In genomic region chr22:22460635-22461034, GRCh38 we compare ENCODE assay signal across 14 cellular contexts. TPM values are rescaled to one million over a fixed set of nuclear protein-coding genes. Genes with fewer than 3 reads are reported as not detected.
DNase-seq lines count a peak whose midpoint lies in the region; ATAC-seq and TF ChIP-seq lines count a peak whose summit lies in the region.
"Had no signal": no experiment of that assay in that cellular context is flagged by ENCODE, and none has a peak within 500 bp of the region (broad histone marks: within the 10 kb centered on the region; RNA-seq: fewer than 3 reads in every experiment).

No MANE protein-coding gene starts in this region.

- H3K27ac ChIP-seq in SK-N-SH (ENCODE audit: low read depth in 2 of 2, low read length in 1 of 2) (no peak overlapping the region), transverse colon (no peak overlapping the region)
- H3K27ac ChIP-seq: BLaER1 treated with 17β-estradiol and CSF1 and Interleukin-3, amounts not matched to agents 10 nM and 100 nM; SJCRH30 had no signal

- H3K27ac Mint-ChIP-seq in endothelial cell (ENCODE audit: unreplicated experiment): no peak overlapping the region

- no peak overlapping the region for H3K4me3 ChIP-seq in SK-N-SH (ENCODE audit: low read depth in 2 of 2, low read length in 1 of 2)
- H3K4me3 ChIP-seq in transverse colon: no peak overlapping the region
- H3K4me3 ChIP-seq: SJCRH30 had no signal

- H3K36me3 ChIP-seq in SK-N-SH (replicated peaks in 1 of 2; ENCODE audit: control insufficient read depth in 1 of 2, insufficient read depth in 2 of 2, low read length in 1 of 2) (no peaks in the 10 kb centered on the region), transverse colon (no peaks in the 10 kb centered on the region)
- H3K36me3 ChIP-seq: SJCRH30 had no signal

- H3F3A ChIP-seq in SK-N-SH (replicated peaks; ENCODE audit: insufficient read depth): no peaks in the 10 kb centered on the region

- DNase-seq in SK-N-SH (peak; percentile 10), MV-4-11 (lab: John Stamatoyannopoulos, UW) (peak; percentile 5), endothelial cell (ENCODE audit: low spot score) (no peak), transverse colon (no peak), activated gamma-delta T cell treated with Interleukin-2 at 50 U/mL for 16 hours (no peak), cerebellum (ENCODE audit: low spot score) (no peak), NCI-H2227 (lab: John Stamatoyannopoulos, UW; ENCODE audit: unreplicated experiment) (no peak)
- DNase-seq: activated CD8-positive, alpha-beta memory T cell treated with anti-CD3 and anti-CD28 coated beads, Interleukin-2, amount 50 U/mL, for 48 hours had no signal

- TF ChIP-seq EP300 in SK-N-SH (IDR thresholded peaks at IDR 0.05; ENCODE audit: borderline replicate concordance in 1 of 2, low read depth in 1 of 2, low read length in 1 of 2) (no peak), transverse colon (IDR thresholded peaks at IDR 0.05; ENCODE audit: low read depth) (no peak)

- no peaks in the 10 kb centered on the region for H4K20me1 ChIP-seq in SK-N-SH (ENCODE audit: insufficient read depth)
- H4K20me1 ChIP-seq: BLaER1 treated with 17β-estradiol and CSF1 and Interleukin-3, amounts not matched to agents 10 nM and 100 nM had no signal

- TF ChIP-seq CTCF in SK-N-SH (IDR thresholded peaks at IDR 0.05) (peak; percentile 49), endothelial cell (IDR thresholded peaks at IDR 0.05; ENCODE audit: unreplicated experiment) (peak; percentile 73), transverse colon (IDR thresholded peaks at IDR 0.05) (peak in 3 of 5 experiments; percentile 9 to 29 (median 23))

- H3K9me3 Mint-ChIP-seq in endothelial cell (ENCODE audit: unreplicated experiment): peaks cover 15% of the 10 kb centered on the region

- TF ChIP-seq POLR2A in transverse colon (IDR thresholded peaks at IDR 0.05): no peak

- H2AFZ ChIP-seq in SK-N-SH (ENCODE audit: low read depth): no peak overlapping the region

- intact Hi-C loops in transverse colon (cut with DNase I; ENCODE audit: low total_unique reads): no loop called here

- H3K79me2 ChIP-seq in SK-N-SH (ENCODE audit: insufficient read depth): no peaks in the 10 kb centered on the region

- no peaks in the 10 kb centered on the region for H3K4me1 Mint-ChIP-seq in endothelial cell (ENCODE audit: unreplicated experiment)

- H3K9me2 ChIP-seq in SK-N-SH: no peaks in the 10 kb centered on the region

- H3K4me1 ChIP-seq in SK-N-SH (ENCODE audit: control insufficient read depth in 1 of 2, insufficient read depth in 2 of 2, low read depth in 1 of 2, low read length in 1 of 2) (peaks cover 0 to 2% of the 10 kb centered on the region in 2 experiments; a peak in 1 of 4 replicates), transverse colon (peaks cover 0 to 3% (median 0%) of the 10 kb centered on the region in 4 donors)

- peaks cover 5% of the 10 kb centered on the region for H3K36me3 Mint-ChIP-seq in endothelial cell (ENCODE audit: low read depth, unreplicated experiment)

- no peak for TF ChIP-seq RAD21 in SK-N-SH (IDR thresholded peaks at IDR 0.05; ENCODE audit: low read length)

- no peak for ATAC-seq in SK-N-SH treated with all-trans-retinoic acid at 6 μM for 48 hours

- no peak overlapping the region for H3K4me3 Mint-ChIP-seq in endothelial cell (ENCODE audit: unreplicated experiment)
- H3K4me3 Mint-ChIP-seq: central memory CD8-positive, alpha-beta T cell had no signal

- H3K9ac ChIP-seq in SK-N-SH: no peak overlapping the region
- H3K9ac ChIP-seq: BLaER1 treated with 17β-estradiol and CSF1 and Interleukin-3, amounts not matched to agents 10 nM and 100 nM had no signal

- CTCF ChIA-PET in SK-N-SH (lab: Yijun Ruan, JAX): interaction anchor here (1.1 to 4.0 kb wide), 3 partner anchors 13 to 126 kb away, joined by 3 to 43 read pairs (median 8); no protein-coding TSS in a partner anchor

- peaks cover 3% of the 10 kb centered on the region for H3K27me3 Mint-ChIP-seq in endothelial cell (ENCODE audit: unreplicated experiment)

- in situ Hi-C loops in transverse colon (cut with MboI; ENCODE audit: low pct_ligation_motif_present in 1 of 4, low pct_unique_long_range_greater_than_20kb in 1 of 4, low sequenced_read_pairs in 3 of 4): loop anchor here in 1 of 4 donors (25.0 kb wide), 1 partner anchor 127 kb away; no protein-coding TSS in a partner anchor

- H3K9me3 ChIP-seq in SK-N-SH (no peaks in the 10 kb centered on the region), transverse colon (peaks cover 25 to 34% of the 10 kb centered on the region in 2 donors)

- H3K27me3 ChIP-seq in SK-N-SH (ENCODE audit: insufficient read depth) (peaks cover 6% of the 10 kb centered on the region; the same call in 1 of the 2 replicates), transverse colon (peaks cover 36% of the 10 kb centered on the region)
- H3K27me3 ChIP-seq: BLaER1 treated with 17β-estradiol and CSF1 and Interleukin-3, amounts not matched to agents 10 nM and 100 nM; SJCRH30 had no signal

- POLR2A ChIA-PET in SK-N-SH (lab: Yijun Ruan, JAX): no interaction called here

- H3K4me2 ChIP-seq in SK-N-SH: no peak overlapping the region
- H3K4me2 ChIP-seq: BLaER1 treated with 17β-estradiol and CSF1 and Interleukin-3, amounts not matched to agents 10 nM and 100 nM had no signal

TF ChIP-seq in SK-N-SH, 30 proteins besides CTCF, POLR2A, EP300 and RAD21 (continues in another document):
- TF ChIP-seq TEAD4 (IDR thresholded peaks at IDR 0.05; ENCODE audit: borderline replicate concordance, insufficient read depth): no peak
- TF ChIP-seq MEF2A (IDR thresholded peaks at IDR 0.05; ENCODE audit: borderline replicate concordance, low read depth): no peak
- TF ChIP-seq REST (IDR thresholded peaks at IDR 0.05; ENCODE audit: low read depth, low read length): no peak

TF ChIP-seq in SK-N-SH treated with all-trans-retinoic acid at 6 μM for 48 hours, 23 proteins besides CTCF, POLR2A, EP300 and RAD21 (continues in another document):
- TF ChIP-seq ESRRG (CRISPR knock-in tag; IDR thresholded peaks at IDR 0.05): no peak
- TF ChIP-seq CSDC2 (CRISPR knock-in tag; IDR thresholded peaks at IDR 0.05): no peak
- no peak for TF ChIP-seq SNAI2 (CRISPR knock-in tag; IDR thresholded peaks at IDR 0.05)
- TF ChIP-seq RARB (CRISPR knock-in tag; IDR thresholded peaks at IDR 0.05): no peak
- TF ChIP-seq ZFP3 (CRISPR knock-in tag; IDR thresholded peaks at IDR 0.05): no peak
- TF ChIP-seq, protein P1, sequence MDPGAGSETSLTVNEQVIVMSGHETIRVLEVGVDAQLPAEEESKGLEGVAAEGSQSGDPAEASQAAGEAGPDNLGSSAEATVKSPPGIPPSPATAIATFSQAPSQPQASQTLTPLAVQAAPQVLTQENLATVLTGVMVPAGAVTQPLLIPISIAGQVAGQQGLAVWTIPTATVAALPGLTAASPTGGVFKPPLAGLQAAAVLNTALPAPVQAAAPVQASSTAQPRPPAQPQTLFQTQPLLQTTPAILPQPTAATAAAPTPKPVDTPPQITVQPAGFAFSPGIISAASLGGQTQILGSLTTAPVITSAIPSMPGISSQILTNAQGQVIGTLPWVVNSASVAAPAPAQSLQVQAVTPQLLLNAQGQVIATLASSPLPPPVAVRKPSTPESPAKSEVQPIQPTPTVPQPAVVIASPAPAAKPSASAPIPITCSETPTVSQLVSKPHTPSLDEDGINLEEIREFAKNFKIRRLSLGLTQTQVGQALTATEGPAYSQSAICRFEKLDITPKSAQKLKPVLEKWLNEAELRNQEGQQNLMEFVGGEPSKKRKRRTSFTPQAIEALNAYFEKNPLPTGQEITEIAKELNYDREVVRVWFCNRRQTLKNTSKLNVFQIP (CRISPR knock-in tag; IDR thresholded peaks at IDR 0.05; ENCODE audit: borderline replicate concordance, low read depth): no peak
- TF ChIP-seq TCF4 (CRISPR knock-in tag; IDR thresholded peaks at IDR 0.05; ENCODE audit: borderline replicate concordance): no peak
- TF ChIP-seq GLIS3 (CRISPR knock-in tag; IDR thresholded peaks at IDR 0.05): no peak
- no peak for TF ChIP-seq PPARA (CRISPR knock-in tag; IDR thresholded peaks at IDR 0.05; ENCODE audit: borderline replicate concordance)
- no peak for TF ChIP-seq ZNF70 (CRISPR knock-in tag; IDR thresholded peaks at IDR 0.05)
- no peak for TF ChIP-seq ISL1 (CRISPR knock-in tag; IDR thresholded peaks at IDR 0.05)
- no peak for TF ChIP-seq CREB5 (CRISPR knock-in tag; IDR thresholded peaks at IDR 0.05; ENCODE audit: low read depth)
- TF ChIP-seq OSR1 (CRISPR knock-in tag; IDR thresholded peaks at IDR 0.05): no peak
- no peak for TF ChIP-seq BACH2 (CRISPR knock-in tag; IDR thresholded peaks at IDR 0.05; ENCODE audit: borderline replicate concordance)

RNA-seq across cellular contexts. Expression of gene ZNF280B, which starts 47.9 kb away (rescaled TPM):
- 0.82 and 1.2 TPM in 2 replicates for polyA plus RNA-seq in SK-N-SH (2012; rRNA removed)
- polyA plus RNA-seq in SK-N-SH (2012; cell fraction: cytosol; rRNA removed): 1.1 TPM in 2 replicates
- 0.70 and 1.3 TPM in 2 replicates for polyA plus RNA-seq in SK-N-SH (2012; cell fraction: nucleus; rRNA removed)
- total RNA-seq in endothelial cell (ENCODE audit: unreplicated experiment): 6.8 TPM
- total RNA-seq in transverse colon: under 1 TPM in 3 of 4 donors, not detected in 1; 0.41 to 0.79 (median 0.60) TPM
- total RNA-seq in cerebellum: 4.8 TPM

RNA-seq across cellular contexts. Expression of gene ZNF280A, which starts 59.4 kb away (rescaled TPM):
- polyA plus RNA-seq in SK-N-SH (2012; rRNA removed): not detected in 2 replicates
- not detected in 2 replicates for polyA plus RNA-seq in SK-N-SH (2012; cell fraction: cytosol; rRNA removed)
- polyA plus RNA-seq in SK-N-SH (2012; cell fraction: nucleus; rRNA removed): not detected in 2 replicates
- 0.51 TPM for total RNA-seq in endothelial cell (ENCODE audit: unreplicated experiment)
- total RNA-seq in transverse colon: not detected
- not detected for total RNA-seq in cerebellum
- total RNA-seq: M059J, posterior vena cava had no signal

Comparison
In these comparisons a context has a peak if more than half of its experiments do, and no peak if none do; other contexts are left out.
1. DNase-seq: peak in SK-N-SH (single experiment) and MV-4-11 (single experiment); none in endothelial cell (single experiment), transverse colon (single experiment), activated gamma-delta T cell treated with Interleukin-2 at 50 U/mL for 16 hours (single experiment), cerebellum (single experiment) and NCI-H2227 (single experiment).
2. CTCF ChIP-seq: peak in every context shown above with its lines; median percentile 73 in endothelial cell; 49 in SK-N-SH; 23 in transverse colon.